22 cellular contexts compared by ENCODE assay signal in genomic region chr13:88144580-88144979, GRCh38.
"Had no signal": no experiment of that assay in that cellular context is flagged by ENCODE, and none has a peak within 500 bp of the region (broad histone marks: within the 10 kb centered on the region; RNA-seq: fewer than 3 reads in every experiment).

No MANE protein-coding gene starts in this region.

- H3K9me3 ChIP-seq: lower lobe of right lung, upper lobe of left lung, uterus had no signal

- H3K36me3 Mint-ChIP-seq: memory B cell; mesothelial cell of epicardium; natural killer cell; stimulated activated memory B cell treated with anti-CD40 and anti-IgM and Interleukin-4, amounts not matched to agents 10 μg/mL and 1 μg/mL and 100 μg/mL, for 72 hours had no signal

- H3K4me1 Mint-ChIP-seq: memory B cell; neural crest cell; stimulated activated memory B cell treated with anti-CD40 and anti-IgM and Interleukin-4, amounts not matched to agents 10 μg/mL and 1 μg/mL and 100 μg/mL, for 72 hours had no signal

- H3K27me3 Mint-ChIP-seq: memory B cell; stimulated activated memory B cell treated with anti-CD40 and anti-IgM and Interleukin-4, amounts not matched to agents 10 μg/mL and 1 μg/mL and 100 μg/mL, for 72 hours; stimulated activated naive CD8-positive, alpha-beta T cell treated with anti-CD3 and anti-CD28 coated beads, Interleukin-15, Interleukin-2, amounts not matched to agents 100 ng/mL and 50 ng/mL, for 24 hours had no signal

- H3K27me3 ChIP-seq: hepatocyte, spleen, tibial artery, upper lobe of left lung, uterus had no signal

- H3K36me3 ChIP-seq: left ventricle myocardium inferior, lower lobe of right lung, spleen, tibial artery, upper lobe of left lung, uterus had no signal

- H3K27ac Mint-ChIP-seq: memory B cell; mesothelial cell of epicardium; natural killer cell; stimulated activated memory B cell treated with anti-CD40 and anti-IgM and Interleukin-4, amounts not matched to agents 10 μg/mL and 1 μg/mL and 100 μg/mL, for 72 hours; stimulated activated naive CD8-positive, alpha-beta T cell treated with anti-CD3 and anti-CD28 coated beads, Interleukin-15, Interleukin-2, amounts not matched to agents 100 ng/mL and 50 ng/mL, for 24 hours had no signal

- H3K4me1 ChIP-seq: left ventricle myocardium inferior, lower lobe of right lung, spleen, tibial artery, uterus had no signal

- DNase-seq: effector CD4-positive, alpha-beta T cell; foreskin melanocyte; head of caudate nucleus; left cardiac atrium; left ventricle myocardium inferior; lower lobe of right lung; natural killer cell; posterior cingulate gyrus; spleen; stimulated activated CD4-positive, alpha-beta T cell treated with anti-CD3 and anti-CD28 coated beads, Interleukin-15, amount 100 ng/mL, for 24 hours; stimulated activated CD4-positive, alpha-beta T cell treated with anti-CD3 and anti-CD28 coated beads, Interleukin-1b, Interleukin-23, amount 100 ng/mL, for 48 hours; stimulated activated CD4-positive, alpha-beta T cell treated with anti-CD3 and anti-CD28 coated beads, Interleukin-4, amount 100 ng/mL, for 24 hours; tibial artery; uterus had no signal

- H3K27ac ChIP-seq: hepatocyte, left ventricle myocardium inferior, lower lobe of right lung, spleen, tibial artery, upper lobe of left lung, uterus had no signal

- H3K4me3 Mint-ChIP-seq: memory B cell; mesothelial cell of epicardium; natural killer cell; neural crest cell; stimulated activated memory B cell treated with anti-CD40 and anti-IgM and Interleukin-4, amounts not matched to agents 10 μg/mL and 1 μg/mL and 100 μg/mL, for 72 hours; stimulated activated naive CD8-positive, alpha-beta T cell treated with anti-CD3 and anti-CD28 coated beads, Interleukin-15, Interleukin-2, amounts not matched to agents 100 ng/mL and 50 ng/mL, for 24 hours had no signal

- ATAC-seq: left cardiac atrium; lower lobe of right lung; natural killer cell; sciatic nerve; stimulated activated memory B cell treated with anti-CD40 and anti-IgM and Interleukin-4, amounts not matched to agents 10 μg/mL and 1 μg/mL and 100 μg/mL, for 72 hours had no signal

- H3K4me3 ChIP-seq: hepatocyte, left ventricle myocardium inferior, lower lobe of right lung, spleen, tibial artery, upper lobe of left lung, uterus had no signal

- H3K9me3 Mint-ChIP-seq: stimulated activated naive CD8-positive, alpha-beta T cell treated with anti-CD3 and anti-CD28 coated beads, Interleukin-15, Interleukin-2, amounts not matched to agents 100 ng/mL and 50 ng/mL, for 24 hours had no signal
